In the genomic region with DNA sequence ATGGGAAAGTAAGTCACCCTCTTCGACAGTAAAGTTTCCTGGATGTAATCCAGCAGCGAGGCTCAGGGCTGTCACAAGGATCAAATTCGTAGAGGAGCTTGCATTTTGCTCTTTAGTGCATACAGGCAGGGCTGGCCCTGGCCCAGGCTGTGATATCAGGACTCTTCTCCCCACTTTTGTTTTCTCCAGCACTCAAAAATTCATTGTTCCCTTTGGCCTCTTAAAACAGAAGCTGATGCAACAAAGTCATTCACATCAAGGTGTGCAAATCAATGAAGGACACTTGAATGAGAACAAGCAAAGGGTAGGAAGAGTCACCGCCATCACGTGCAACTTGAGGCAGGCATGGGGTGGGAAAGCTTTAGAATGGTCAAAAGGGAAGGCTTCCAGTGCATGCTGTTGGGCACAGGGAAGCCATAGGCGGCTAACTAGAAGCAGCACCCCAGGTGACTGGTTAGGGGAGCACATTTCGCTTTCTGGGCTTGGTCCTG, we compare ENCODE assay signal across 1 cellular context.
TF ChIP-seq lines count a peak whose summit lies in the region.

No MANE protein-coding gene starts in this region.

TF ChIP-seq in H1, 55 proteins besides CTCF, POLR2A, EP300 and RAD21:
- TF ChIP-seq CEBPB (IDR thresholded peaks at IDR 0.05; ENCODE audit: low read depth, low read length), result 0 out of 2 replicates have a peak, but pooled peaks have one; percentile 6
- TF ChIP-seq MAX (IDR thresholded peaks at IDR 0.05), result peak; percentile 43
- TF ChIP-seq, protein P1, sequence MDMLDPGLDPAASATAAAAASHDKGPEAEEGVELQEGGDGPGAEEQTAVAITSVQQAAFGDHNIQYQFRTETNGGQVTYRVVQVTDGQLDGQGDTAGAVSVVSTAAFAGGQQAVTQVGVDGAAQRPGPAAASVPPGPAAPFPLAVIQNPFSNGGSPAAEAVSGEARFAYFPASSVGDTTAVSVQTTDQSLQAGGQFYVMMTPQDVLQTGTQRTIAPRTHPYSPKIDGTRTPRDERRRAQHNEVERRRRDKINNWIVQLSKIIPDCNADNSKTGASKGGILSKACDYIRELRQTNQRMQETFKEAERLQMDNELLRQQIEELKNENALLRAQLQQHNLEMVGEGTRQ (IDR thresholded peaks at IDR 0.05; ENCODE audit: low read length), result 0 out of 2 replicates have a peak, but pooled peaks have one; percentile 6
- no peak for TF ChIP-seq YY1 (IDR thresholded peaks at IDR 0.05; ENCODE audit: low read depth, low read length)
- TF ChIP-seq, protein P2, sequence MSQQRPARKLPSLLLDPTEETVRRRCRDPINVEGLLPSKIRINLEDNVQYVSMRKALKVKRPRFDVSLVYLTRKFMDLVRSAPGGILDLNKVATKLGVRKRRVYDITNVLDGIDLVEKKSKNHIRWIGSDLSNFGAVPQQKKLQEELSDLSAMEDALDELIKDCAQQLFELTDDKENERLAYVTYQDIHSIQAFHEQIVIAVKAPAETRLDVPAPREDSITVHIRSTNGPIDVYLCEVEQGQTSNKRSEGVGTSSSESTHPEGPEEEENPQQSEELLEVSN (IDR thresholded peaks at IDR 0.05), result peak; percentile 71
